8 cellular contexts compared by ENCODE assay signal in genomic region chr5:139560752-139561654, GRCh38. TPM values are rescaled to one million over a fixed set of nuclear protein-coding genes. Genes with fewer than 3 reads are reported as not detected.
A peak's percentile ranks its signal among the peaks of the same experiment; 100 is the strongest.
DNase-seq lines count a peak whose midpoint lies in the region; ATAC-seq and TF ChIP-seq lines count a peak whose summit lies in the region.

Gene UBE2D2 (plus strand): TSS chr5:139561339. CDS start chr5:139561792, 453 bp downstream.

- H3K27me3 Mint-ChIP-seq in activated T-cell treated with anti-CD3 and anti-CD28 coated beads, Interleukin-2, amount 50 U/mL, for 24 hours = no peaks in the 10 kb centered on the region

- H3K27me3 ChIP-seq in mucosa of rectum (ENCODE audit: control insufficient read depth in 2 of 2, insufficient read depth in 2 of 2, low read length in 2 of 2) = no peaks in the 10 kb centered on the region

- no peaks in the 10 kb centered on the region for H3K36me3 ChIP-seq in mucosa of rectum (ENCODE audit: control insufficient read depth in 2 of 2, insufficient read depth in 2 of 2, low read length in 2 of 2)

- DNase-seq in DMS53 treated with DMSO at 0.1 percent for 48 hours (lab: John Stamatoyannopoulos, UW; ENCODE audit: unreplicated experiment) (peak; percentile 92), KG1 (lab: John Stamatoyannopoulos, UW) (peak; percentile 55), erythroblast (lab: John Stamatoyannopoulos, UW) (peak; percentile 100)
- peak; percentile 98 for DNase-seq in activated T-cell treated with anti-CD3 and anti-CD28 coated beads, Interleukin-2, amount 50 U/mL, for 24 hours
- DNase-seq in stimulated activated CD8-positive, alpha-beta memory T cell treated with anti-CD3 and anti-CD28 coated beads, Interleukin-4, amount 100 ng/mL, for 4 hours (ENCODE audit: low read depth in 2 of 2, low spot score in 1 of 2) = peak; percentile 94

- peak within 1 kb of the TSS; percentile 92 to 99 for H3K4me3 ChIP-seq in mucosa of rectum (ENCODE audit: low read length in 2 of 2)

- H3K9me3 Mint-ChIP-seq in activated T-cell treated with anti-CD3 and anti-CD28 coated beads, Interleukin-2, amount 50 U/mL, for 24 hours = no peaks in the 10 kb centered on the region

- H3K9me3 ChIP-seq in mucosa of rectum (ENCODE audit: control insufficient read depth in 2 of 2, low read length in 2 of 2) = no peaks in the 10 kb centered on the region

- H3K27ac Mint-ChIP-seq in activated T-cell treated with anti-CD3 and anti-CD28 coated beads, Interleukin-2, amount 50 U/mL, for 24 hours = peak within 1 kb of the TSS; percentile 98

- peaks cover 31% of the 10 kb centered on the region for H3K4me1 Mint-ChIP-seq in activated T-cell treated with anti-CD3 and anti-CD28 coated beads, Interleukin-2, amount 50 U/mL, for 24 hours (ENCODE audit: low read depth)

- peaks cover 46% of the 10 kb centered on the region for H3K36me3 Mint-ChIP-seq in activated T-cell treated with anti-CD3 and anti-CD28 coated beads, Interleukin-2, amount 50 U/mL, for 24 hours (ENCODE audit: low read depth)

- peak; percentile 81 for TF ChIP-seq POLR2A in erythroblast (IDR thresholded peaks at IDR 0.05; ENCODE audit: low read length)

- H3K27ac ChIP-seq in mucosa of rectum (ENCODE audit: low read depth in 2 of 2, low read length in 2 of 2) = peak within 1 kb of the TSS; percentile 96 to 98

- peaks cover 21% of the 10 kb centered on the region in 2 donors for H3K4me1 ChIP-seq in mucosa of rectum (ENCODE audit: control insufficient read depth in 2 of 2, insufficient read depth in 2 of 2, low read length in 2 of 2)

- peak; percentile 87 for ATAC-seq in GM21723 (IDR thresholded peaks at IDR 0.05; ENCODE audit: unreplicated experiment)

- H3K9ac ChIP-seq in mucosa of rectum (ENCODE audit: low read depth in 1 of 2, low read length in 2 of 2) = peak within 1 kb of the TSS; percentile 90 to 93

- peak within 1 kb of the TSS; percentile 99 for H3K4me3 Mint-ChIP-seq in activated T-cell treated with anti-CD3 and anti-CD28 coated beads, Interleukin-2, amount 50 U/mL, for 24 hours

TF ChIP-seq in PFSK-1, 5 proteins besides CTCF, POLR2A, EP300 and RAD21:
- TF ChIP-seq FOXP2 (optimal IDR thresholded peaks at IDR 0.05; ENCODE audit: borderline replicate concordance, extremely low read depth, extremely low read length, insufficient read depth) (peak; percentile 95), REST (IDR thresholded peaks at IDR 0.05; ENCODE audit: insufficient read depth in 1 of 2, low read depth in 2 of 2, low read length in 2 of 2) (peak; percentile 5 to 33; a peak in 1 of 4 replicates), TAF1 (IDR thresholded peaks at IDR 0.05; ENCODE audit: borderline replicate concordance, insufficient read depth, low read length) (peak; percentile 80), POLR2AphosphoS5 (IDR thresholded peaks at IDR 0.05; ENCODE audit: low read depth, low read length) (peak; percentile 86), SIN3A (IDR thresholded peaks at IDR 0.05; ENCODE audit: borderline replicate concordance, insufficient read depth, low read length) (no peak)
TF ChIP-seq in PFSK-1: peak in this region for 4.

RNA-seq across cellular contexts. Expression of gene UBE2D2, which starts in this region (rescaled TPM):
- 88.9 TPM for polyA plus RNA-seq in PFSK-1 (2012; ENCODE audit: insufficient read length, low read depth)

Comparison
In these comparisons a context has a peak if more than half of its experiments do, and no peak if none do; other contexts are left out.
1. Peak in every context shown above with its lines: DNase-seq, ATAC-seq, H3K4me3 ChIP-seq and H3K27ac ChIP-seq.